In genomic region chr14:52840916-52841315, GRCh38 we compare ENCODE assay signal across 9 cellular contexts. TPM values are rescaled to one million over a fixed set of nuclear protein-coding genes. Genes with fewer than 3 reads are reported as not detected.
DNase-seq lines count a peak whose midpoint lies in the region; ATAC-seq, FAIRE-seq and TF ChIP-seq lines count a peak whose summit lies in the region.
"Had no signal": no experiment of that assay in that cellular context is flagged by ENCODE, and none has a peak within 500 bp of the region (broad histone marks: within the 10 kb centered on the region; RNA-seq: fewer than 3 reads in every experiment).

No MANE protein-coding gene starts in this region.

- no peaks in the 10 kb centered on the region for H3K36me3 Mint-ChIP-seq in stimulated activated memory B cell treated with anti-CD40 and anti-IgM and Interleukin-4, amounts not matched to agents 10 μg/mL and 1 μg/mL and 100 μg/mL, for 72 hours
- H3K36me3 Mint-ChIP-seq: IgD-negative memory B cell had no signal

- peak; percentile 90 for ATAC-seq in SK-N-SH treated with all-trans-retinoic acid at 6 μM for 48 hours
- ATAC-seq in stimulated activated memory B cell treated with anti-CD40 and anti-IgM and Interleukin-4, amounts not matched to agents 10 μg/mL and 1 μg/mL and 100 μg/mL, for 72 hours, result peak; percentile 54

- peak; percentile 23 for DNase-seq in H4 (ENCODE audit: low spot score)
- DNase-seq in glomerular visceral epithelial cell (ENCODE audit: extremely low spot score), result peak; percentile 40
- DNase-seq in NCI-H82 (lab: John Stamatoyannopoulos, UW), result no peak
- no peak for DNase-seq in activated CD4-positive, alpha-beta T cell treated with anti-CD3 and anti-CD28 coated beads for 4 hours
- no peak for DNase-seq in CD1c-positive myeloid dendritic cell (ENCODE audit: extremely low spot score)
- DNase-seq in HTR-8/SVneo (ENCODE audit: insufficient read length, low spot score), result no peak

- peaks cover 11% of the 10 kb centered on the region for H3K4me1 Mint-ChIP-seq in stimulated activated memory B cell treated with anti-CD40 and anti-IgM and Interleukin-4, amounts not matched to agents 10 μg/mL and 1 μg/mL and 100 μg/mL, for 72 hours

- no peak overlapping the region for H3K27ac Mint-ChIP-seq in stimulated activated memory B cell treated with anti-CD40 and anti-IgM and Interleukin-4, amounts not matched to agents 10 μg/mL and 1 μg/mL and 100 μg/mL, for 72 hours
- H3K27ac Mint-ChIP-seq: IgD-negative memory B cell had no signal

- H3K27me3 Mint-ChIP-seq in stimulated activated memory B cell treated with anti-CD40 and anti-IgM and Interleukin-4, amounts not matched to agents 10 μg/mL and 1 μg/mL and 100 μg/mL, for 72 hours, result no peaks in the 10 kb centered on the region

- H3K4me3 Mint-ChIP-seq in stimulated activated memory B cell treated with anti-CD40 and anti-IgM and Interleukin-4, amounts not matched to agents 10 μg/mL and 1 μg/mL and 100 μg/mL, for 72 hours, result no peak overlapping the region
- H3K4me3 Mint-ChIP-seq: IgD-negative memory B cell had no signal

- no peak for FAIRE-seq in HTR-8/SVneo (lab: Jason Lieb, UNC)

- H3K9me3 Mint-ChIP-seq in stimulated activated memory B cell treated with anti-CD40 and anti-IgM and Interleukin-4, amounts not matched to agents 10 μg/mL and 1 μg/mL and 100 μg/mL, for 72 hours, result no peaks in the 10 kb centered on the region
- H3K9me3 Mint-ChIP-seq: IgD-negative memory B cell had no signal

TF ChIP-seq in SK-N-SH treated with all-trans-retinoic acid at 6 μM for 48 hours, 23 proteins besides CTCF, POLR2A, EP300 and RAD21:
- TF ChIP-seq RARB (CRISPR knock-in tag; IDR thresholded peaks at IDR 0.05) (no peak), PPARA (CRISPR knock-in tag; IDR thresholded peaks at IDR 0.05; ENCODE audit: borderline replicate concordance) (no peak), GLIS3 (CRISPR knock-in tag; IDR thresholded peaks at IDR 0.05) (no peak)
- TF ChIP-seq, protein P1, sequence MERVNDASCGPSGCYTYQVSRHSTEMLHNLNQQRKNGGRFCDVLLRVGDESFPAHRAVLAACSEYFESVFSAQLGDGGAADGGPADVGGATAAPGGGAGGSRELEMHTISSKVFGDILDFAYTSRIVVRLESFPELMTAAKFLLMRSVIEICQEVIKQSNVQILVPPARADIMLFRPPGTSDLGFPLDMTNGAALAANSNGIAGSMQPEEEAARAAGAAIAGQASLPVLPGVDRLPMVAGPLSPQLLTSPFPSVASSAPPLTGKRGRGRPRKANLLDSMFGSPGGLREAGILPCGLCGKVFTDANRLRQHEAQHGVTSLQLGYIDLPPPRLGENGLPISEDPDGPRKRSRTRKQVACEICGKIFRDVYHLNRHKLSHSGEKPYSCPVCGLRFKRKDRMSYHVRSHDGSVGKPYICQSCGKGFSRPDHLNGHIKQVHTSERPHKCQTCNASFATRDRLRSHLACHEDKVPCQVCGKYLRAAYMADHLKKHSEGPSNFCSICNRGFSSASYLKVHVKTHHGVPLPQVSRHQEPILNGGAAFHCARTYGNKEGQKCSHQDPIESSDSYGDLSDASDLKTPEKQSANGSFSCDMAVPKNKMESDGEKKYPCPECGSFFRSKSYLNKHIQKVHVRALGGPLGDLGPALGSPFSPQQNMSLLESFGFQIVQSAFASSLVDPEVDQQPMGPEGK (CRISPR knock-in tag; IDR thresholded peaks at IDR 0.05; ENCODE audit: borderline replicate concordance), result no peak

RNA-seq across cellular contexts. Expression of gene GNPNAT1, which starts 49.5 kb away (rescaled TPM):
- total RNA-seq in H4 (2014; rRNA removed; shearing (Covaris generic)), result 19.3 and 25.6 TPM in 2 replicates

Comparison
In these comparisons a context has a peak if more than half of its experiments do, and no peak if none do; other contexts are left out.
1. DNase-seq: peak in H4 (single experiment) and glomerular visceral epithelial cell (single experiment); none in NCI-H82 (single experiment), activated CD4-positive, alpha-beta T cell treated with anti-CD3 and anti-CD28 coated beads for 4 hours (0 of 2), CD1c-positive myeloid dendritic cell (single experiment) and HTR-8/SVneo (single experiment).